In the genomic region with DNA sequence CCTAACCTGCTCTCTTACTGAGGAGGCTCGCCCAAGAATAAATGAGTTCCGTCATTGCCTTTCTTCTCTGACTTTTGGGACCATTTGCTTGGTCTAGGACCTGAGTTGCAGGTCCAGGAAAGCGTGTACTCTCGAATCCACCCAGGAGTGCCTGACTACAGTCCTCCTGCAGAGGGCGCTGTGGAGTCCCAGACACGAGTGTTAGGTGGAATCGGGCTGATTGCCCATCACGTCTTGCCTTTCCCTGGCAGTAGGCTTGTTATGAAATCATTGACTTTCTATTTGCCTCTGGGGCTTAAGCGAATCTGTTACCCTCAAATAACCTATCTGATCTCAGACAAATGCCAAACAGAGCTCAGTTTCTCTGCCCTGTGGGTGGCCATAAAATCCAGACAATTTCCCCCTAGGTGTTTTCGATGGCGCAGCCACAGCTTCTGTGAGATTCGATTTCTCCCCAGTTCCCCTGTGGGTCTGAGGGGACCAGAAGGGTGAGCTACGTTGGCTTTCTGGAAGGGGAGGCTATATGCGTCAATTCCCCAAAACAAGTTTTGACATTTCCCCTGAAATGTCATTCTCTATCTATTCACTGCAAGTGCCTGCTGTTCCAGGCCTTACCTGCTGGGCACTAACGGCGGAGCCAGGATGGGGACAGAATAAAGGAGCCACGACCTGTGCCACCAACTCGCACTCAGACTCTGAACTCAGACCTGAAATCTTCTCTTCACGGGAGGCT, we compare ENCODE assay signal across 8 cellular contexts. TPM values are rescaled to one million over a fixed set of nuclear protein-coding genes. Genes with fewer than 3 reads are reported as not detected.
DNase-seq lines count a peak whose midpoint lies in the region; ATAC-seq and TF ChIP-seq lines count a peak whose summit lies in the region.

A gene with protein sequence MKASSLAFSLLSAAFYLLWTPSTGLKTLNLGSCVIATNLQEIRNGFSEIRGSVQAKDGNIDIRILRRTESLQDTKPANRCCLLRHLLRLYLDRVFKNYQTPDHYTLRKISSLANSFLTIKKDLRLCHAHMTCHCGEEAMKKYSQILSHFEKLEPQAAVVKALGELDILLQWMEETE (plus strand): TSS at position 685 of the 733 bp plus-strand sequence. CDS start 230 bp downstream, outside the sequence.

- H3K36me3 Mint-ChIP-seq in activated naive CD4-positive, alpha-beta T cell treated with anti-CD3 and anti-CD28 coated beads for 36 hours (ENCODE audit: low read depth) = no peaks in the 10 kb centered on the region

- peaks cover 30% of the 10 kb centered on the region for H3K4me1 Mint-ChIP-seq in activated naive CD4-positive, alpha-beta T cell treated with anti-CD3 and anti-CD28 coated beads for 36 hours (ENCODE audit: low read depth)

- no peak within 1 kb of the TSS for H3K27ac Mint-ChIP-seq in activated naive CD4-positive, alpha-beta T cell treated with anti-CD3 and anti-CD28 coated beads for 36 hours

- no peak for ATAC-seq in GM18907 (IDR thresholded peaks at IDR 0.05; ENCODE audit: unreplicated experiment)

- no peak within 1 kb of the TSS for H3K4me3 ChIP-seq in Jurkat, Clone E6-1 (ENCODE audit: low read length)
- no peak within 1 kb of the TSS for H3K4me3 ChIP-seq in cardiac muscle cell

- H3K27me3 Mint-ChIP-seq in activated naive CD4-positive, alpha-beta T cell treated with anti-CD3 and anti-CD28 coated beads for 36 hours (ENCODE audit: low read depth) = no peaks in the 10 kb centered on the region

- in situ Hi-C loops in SK-MEL-5 (cut with HindIII; ENCODE audit: low pct_unique_long_range_greater_than_20kb, low sequenced_read_pairs) = no loop called here

- H3K4me3 Mint-ChIP-seq in activated naive CD4-positive, alpha-beta T cell treated with anti-CD3 and anti-CD28 coated beads for 36 hours = no peak within 1 kb of the TSS

- no peak within 1 kb of the TSS for H3K27ac ChIP-seq in cardiac muscle cell

- intact Hi-C loops in activated naive CD4-positive, alpha-beta T cell treated with anti-CD3 and anti-CD28 coated beads for 36 hours (cut with micrococcal nuclease) = loop anchor here (1.0 to 2.0 kb wide), 8 partner anchors 26 to 130 kb away; a partner anchor contains a TSS

- peak; percentile 34 for DNase-seq in DMS 273 treated with DMSO at 0.1 percent for 48 hours (lab: John Stamatoyannopoulos, UW)
- peak; percentile 50 for DNase-seq in Jurkat, Clone E6-1 (ENCODE audit: low read depth, low spot score)
- DNase-seq in SK-MEL-5 (ENCODE audit: low read depth, low spot score) = peak; percentile 72
- DNase-seq in activated naive CD4-positive, alpha-beta T cell treated with anti-CD3 and anti-CD28 coated beads for 36 hours = peak; percentile 98
- DNase-seq in cardiac muscle cell (ENCODE audit: low read depth in 1 of 2, low spot score in 1 of 2) = peak; percentile 71 to 92
- peak; percentile 76 for DNase-seq in renal cortical epithelial cell (ENCODE audit: low read depth)
- DNase-seq in DMS79 treated with DMSO at 0.1 percent for 48 hours (lab: John Stamatoyannopoulos, UW) = no peak

- TF ChIP-seq CTCF in cardiac muscle cell (IDR thresholded peaks at IDR 0.05; ENCODE audit: low read depth, low read length) = peak; percentile 98

- CTCF ChIA-PET in activated naive CD4-positive, alpha-beta T cell treated with anti-CD3 and anti-CD28 coated beads for 36 hours (lab: Charles Lee) = interaction anchor here (0.6 to 5.2 kb wide), 34 partner anchors 9 to 188 kb away, joined by 3 to 66 read pairs (median 4); a partner anchor contains a TSS

- H3K36me3 ChIP-seq in cardiac muscle cell = no peaks in the 10 kb centered on the region

- H3K9me3 ChIP-seq in cardiac muscle cell (ENCODE audit: low read depth) = no peaks in the 10 kb centered on the region

- no peaks in the 10 kb centered on the region for H3K9me3 Mint-ChIP-seq in activated naive CD4-positive, alpha-beta T cell treated with anti-CD3 and anti-CD28 coated beads for 36 hours

- peaks cover 48% of the 10 kb centered on the region for H3K27me3 ChIP-seq in cardiac muscle cell

- no peaks in the 10 kb centered on the region for H3K4me1 ChIP-seq in cardiac muscle cell (ENCODE audit: low read depth)

RNA-seq across cellular contexts. Expression of the gene that starts here (rescaled TPM):
- polyA plus RNA-seq in Jurkat, Clone E6-1 (2012; ENCODE audit: insufficient read depth, insufficient read length) = not detected
- not detected in 2 replicates for total RNA-seq in SK-MEL-5 (2014; rRNA removed; shearing (Covaris generic))
- polyA plus RNA-seq in SK-MEL-5 (2015; cell fraction: cytosol; rRNA removed) = not detected in 2 replicates
- polyA plus RNA-seq in SK-MEL-5 (2015; cell fraction: nucleus; rRNA removed) = not detected in 2 replicates
- under 1 TPM in 1 of 2 experiments, not detected in 1; 0.31 TPM for total RNA-seq in activated naive CD4-positive, alpha-beta T cell treated with anti-CD3 and anti-CD28 coated beads for 36 hours
- not detected in 2 replicates for total RNA-seq in cardiac muscle cell
- not detected in 2 replicates for polyA plus RNA-seq in cardiac muscle cell
- total RNA-seq in renal cortical epithelial cell = not detected in 2 replicates

Comparison
In these comparisons a context has a peak if more than half of its experiments do, and no peak if none do; other contexts are left out.
1. Peak in DNase-seq in SK-MEL-5; RNA of the gene not detected or under 1 TPM.
2. Peak in DNase-seq in activated naive CD4-positive, alpha-beta T cell treated with anti-CD3 and anti-CD28 coated beads for 36 hours; RNA of the gene not detected or under 1 TPM.
3. Peak in DNase-seq in cardiac muscle cell; RNA of the gene not detected or under 1 TPM.
4. Peak in DNase-seq in renal cortical epithelial cell; RNA of the gene not detected or under 1 TPM.